In genomic region chr12:72995616-72996015, GRCh38 we compare ENCODE assay signal across 18 cellular contexts.
"Had no signal": no experiment of that assay in that cellular context is flagged by ENCODE, and none has a peak within 500 bp of the region (broad histone marks: within the 10 kb centered on the region; RNA-seq: fewer than 3 reads in every experiment).

No MANE protein-coding gene starts in this region.

- H3K27ac Mint-ChIP-seq: activated naive CD4-positive, alpha-beta T cell treated with anti-CD3 and anti-CD28 coated beads, Interleukin-2, amount 50 U/mL, for 24 hours; activated T-cell treated with anti-CD3 and anti-CD28 coated beads, Interleukin-2, amount 50 U/mL, for 72 hours; natural killer cell; stimulated activated naive CD8-positive, alpha-beta T cell treated with anti-CD3 and anti-CD28 coated beads, Interleukin-15, Interleukin-2, amounts not matched to agents 100 ng/mL and 50 ng/mL, for 24 hours had no signal

- H3K27me3 ChIP-seq: ascending aorta, gastrocnemius medialis, ovary, transverse colon had no signal

- H3K9me3 Mint-ChIP-seq: activated naive CD4-positive, alpha-beta T cell treated with anti-CD3 and anti-CD28 coated beads, Interleukin-2, amount 50 U/mL, for 24 hours had no signal

- DNase-seq: activated CD4-positive, alpha-beta T cell treated with anti-CD3 and anti-CD28 coated beads, Interleukin-2, amount 50 U/mL, for 1 hour; activated CD4-positive, CD25-positive, alpha-beta regulatory T cell treated with anti-CD3 and anti-CD28 coated beads, Interleukin-2, amount 50 U/mL, for 72 hours; activated gamma-delta T cell; activated T-cell treated with anti-CD3 and anti-CD28 coated beads, Interleukin-2, amount 50 U/mL, for 72 hours; cortex of kidney; gastrocnemius medialis; head of caudate nucleus; lower lobe of right lung; natural killer cell; ovary; psoas muscle; right cardiac atrium; stimulated activated CD4-positive, alpha-beta T cell treated with anti-CD3 and anti-CD28 coated beads, Interleukin-2, amount 100 ng/mL, for 48 hours; transverse colon had no signal

- H3K4me1 Mint-ChIP-seq: activated naive CD4-positive, alpha-beta T cell treated with anti-CD3 and anti-CD28 coated beads, Interleukin-2, amount 50 U/mL, for 24 hours; natural killer cell had no signal

- H3K4me3 Mint-ChIP-seq: activated naive CD4-positive, alpha-beta T cell treated with anti-CD3 and anti-CD28 coated beads, Interleukin-2, amount 50 U/mL, for 24 hours; activated T-cell treated with anti-CD3 and anti-CD28 coated beads, Interleukin-2, amount 50 U/mL, for 72 hours; natural killer cell; stimulated activated naive CD8-positive, alpha-beta T cell treated with anti-CD3 and anti-CD28 coated beads, Interleukin-15, Interleukin-2, amounts not matched to agents 100 ng/mL and 50 ng/mL, for 24 hours had no signal

- H3K27ac ChIP-seq: ascending aorta, gastrocnemius medialis, lower lobe of right lung, ovary, psoas muscle, transverse colon, VCaP had no signal

- H3K4me1 ChIP-seq: ascending aorta, gastrocnemius medialis, lower lobe of right lung, psoas muscle, transverse colon had no signal

- H3K36me3 ChIP-seq: ascending aorta, gastrocnemius medialis, lower lobe of right lung, ovary, transverse colon had no signal

- H3K36me3 Mint-ChIP-seq: activated naive CD4-positive, alpha-beta T cell treated with anti-CD3 and anti-CD28 coated beads, Interleukin-2, amount 50 U/mL, for 24 hours; natural killer cell had no signal

- H3K9me3 ChIP-seq: ascending aorta, gastrocnemius medialis, lower lobe of right lung, ovary, psoas muscle, transverse colon had no signal

- H3K4me3 ChIP-seq: ascending aorta, gastrocnemius medialis, lower lobe of right lung, ovary, psoas muscle, transverse colon had no signal

- H3K27me3 Mint-ChIP-seq: activated naive CD4-positive, alpha-beta T cell treated with anti-CD3 and anti-CD28 coated beads, Interleukin-2, amount 50 U/mL, for 24 hours; stimulated activated naive CD8-positive, alpha-beta T cell treated with anti-CD3 and anti-CD28 coated beads, Interleukin-15, Interleukin-2, amounts not matched to agents 100 ng/mL and 50 ng/mL, for 24 hours had no signal

- ATAC-seq: activated T-cell treated with anti-CD3 and anti-CD28 coated beads, Interleukin-2, amount 50 U/mL, for 72 hours; gastrocnemius medialis; lower lobe of right lung; natural killer cell; psoas muscle; right cardiac atrium had no signal
